In genomic region chr12:104467346-104467837, GRCh38 we compare ENCODE assay signal across 1 cellular context.
TF ChIP-seq lines count a peak whose summit lies in the region.

No MANE protein-coding gene starts in this region.

TF ChIP-seq in GM23338, 12 proteins besides CTCF, POLR2A, EP300 and RAD21 (continued from another document):
- TF ChIP-seq REST (IDR thresholded peaks at IDR 0.05; ENCODE audit: unreplicated experiment) (no peak), EZH2phosphoT487 (IDR thresholded peaks at IDR 0.05; ENCODE audit: unreplicated experiment) (no peak), ZNF331 (CRISPR knock-in tag; IDR thresholded peaks at IDR 0.05; ENCODE audit: low read depth) (no peak), CREB1 (CRISPR knock-in tag; IDR thresholded peaks at IDR 0.05; ENCODE audit: low read depth) (no peak), ETS1 (IDR thresholded peaks at IDR 0.05) (no peak), ZNF114 (CRISPR knock-in tag; IDR thresholded peaks at IDR 0.05) (no peak), JUNB (IDR thresholded peaks at IDR 0.05; ENCODE audit: unreplicated experiment) (no peak)
